Comparison of ENCODE assay signal across 10 cellular contexts in the genomic region with DNA sequence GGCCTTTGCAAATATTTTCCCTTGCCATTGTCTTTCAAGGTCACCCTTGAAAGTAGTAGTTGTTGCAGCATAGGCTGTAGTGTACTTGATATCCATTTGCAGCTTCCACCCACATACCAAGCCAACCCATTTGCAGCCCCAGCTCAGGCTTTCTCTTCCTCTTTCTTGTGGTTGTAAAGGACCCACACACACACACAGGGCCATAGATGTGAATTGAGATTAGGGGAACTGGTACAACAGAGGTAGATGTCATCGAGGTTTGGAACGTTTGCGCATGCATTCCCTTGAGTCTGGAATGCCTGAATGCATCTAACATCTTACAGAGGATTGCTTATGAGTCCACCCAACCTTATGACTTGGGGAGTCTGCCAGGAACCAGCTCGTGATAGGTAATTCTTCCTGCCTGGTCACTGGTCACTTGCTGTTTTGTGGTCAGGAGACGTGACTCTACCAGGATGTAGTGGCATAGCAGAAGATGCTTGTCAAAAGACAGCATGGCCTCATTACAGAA.
DNase-seq lines count a peak whose midpoint lies in the region; ATAC-seq and TF ChIP-seq lines count a peak whose summit lies in the region.
"Had no signal": no experiment of that assay in that cellular context is flagged by ENCODE, and none has a peak within 500 bp of the region (broad histone marks: within the 10 kb centered on the region; RNA-seq: fewer than 3 reads in every experiment).

No MANE protein-coding gene starts in this region.

- no peak overlapping the region for H3K4me2 ChIP-seq in neuronal stem cell (ENCODE audit: insufficient read depth, low read length, poor library complexity, severe bottlenecking)

- no peaks in the 10 kb centered on the region for H3K36me3 Mint-ChIP-seq in activated CD8-positive, alpha-beta T cell treated with anti-CD3 and anti-CD28 coated beads for 36 hours (ENCODE audit: low read depth)

- H3K4me1 Mint-ChIP-seq in activated CD8-positive, alpha-beta T cell treated with anti-CD3 and anti-CD28 coated beads for 36 hours (ENCODE audit: low read depth): peaks cover 15% of the 10 kb centered on the region

- no peak overlapping the region for H2BK5ac ChIP-seq in neuronal stem cell (ENCODE audit: low read length)

- no CpG with 5 or more reads among the region's 5 CpGs for WGBS in neuronal stem cell (ENCODE audit: extremely low coverage in 2 of 2, insufficient read length in 2 of 2, insufficient replicate concordance in 1 of 2), 2 donors

- CTCF ChIA-PET in activated CD8-positive, alpha-beta T cell treated with anti-CD3 and anti-CD28 coated beads for 36 hours (lab: Charles Lee): interaction anchor here (0.5 kb wide), 1 partner anchor 23 kb away, joined by 3 read pairs; no protein-coding TSS in a partner anchor

- no peak overlapping the region for H4K91ac ChIP-seq in neuronal stem cell (ENCODE audit: low read depth, low read length, poor library complexity)

- no peak overlapping the region for H3K4me3 ChIP-seq in mucosa of descending colon
- no peak overlapping the region for H3K4me3 ChIP-seq in neuronal stem cell (ENCODE audit: low read length in 2 of 2)

- no peak overlapping the region for H2AFZ ChIP-seq in neuronal stem cell (ENCODE audit: low read length)

- H3K4me1 ChIP-seq in mucosa of descending colon (ENCODE audit: low read depth): no peaks in the 10 kb centered on the region
- peaks cover 3 to 6% of the 10 kb centered on the region in 2 donors for H3K4me1 ChIP-seq in neuronal stem cell (ENCODE audit: control insufficient read depth in 2 of 2, insufficient read depth in 1 of 2, low read depth in 1 of 2, low read length in 2 of 2)

- no peak overlapping the region for H3K9ac ChIP-seq in neuronal stem cell (ENCODE audit: low read depth, low read length, poor library complexity)

- DNase-seq in mucosa of descending colon (no peak), epidermal melanocyte (ENCODE audit: insufficient read length, low spot score) (no peak), neuronal stem cell (ENCODE audit: low spot score) (no peak), NCI-H82 treated with DMSO at 0.1 percent for 48 hours (lab: John Stamatoyannopoulos, UW; ENCODE audit: unreplicated experiment) (no peak)
- no peak for DNase-seq in activated CD8-positive, alpha-beta T cell treated with anti-CD3 and anti-CD28 coated beads for 36 hours
- DNase-seq: DMS153, NCI-H446 had no signal

- no peak overlapping the region for H4K8ac ChIP-seq in neuronal stem cell (ENCODE audit: low read depth, low read length)

- no peak overlapping the region for H3K27ac Mint-ChIP-seq in activated CD8-positive, alpha-beta T cell treated with anti-CD3 and anti-CD28 coated beads for 36 hours

- no peak for TF ChIP-seq CTCF in mucosa of descending colon (IDR thresholded peaks at IDR 0.05)
- TF ChIP-seq CTCF in activated CD8-positive, alpha-beta T cell treated with anti-CD3 and anti-CD28 coated beads for 36 hours (IDR thresholded peaks at IDR 0.05): no peak

- H2BK15ac ChIP-seq in neuronal stem cell (ENCODE audit: low read length): no peak overlapping the region

- no peak overlapping the region for H2AK5ac ChIP-seq in neuronal stem cell (ENCODE audit: low read depth, low read length)

- no peaks in the 10 kb centered on the region for H3K36me3 ChIP-seq in mucosa of descending colon (ENCODE audit: low read depth)
- no peaks in the 10 kb centered on the region for H3K36me3 ChIP-seq in neuronal stem cell (replicated peaks in 1 of 2; ENCODE audit: control insufficient read depth in 2 of 2, insufficient read depth in 2 of 2, low read length in 2 of 2)

- no peak overlapping the region for H3K23ac ChIP-seq in neuronal stem cell (ENCODE audit: low read depth, low read length, poor library complexity)

- H3K9me3 Mint-ChIP-seq in activated CD8-positive, alpha-beta T cell treated with anti-CD3 and anti-CD28 coated beads for 36 hours: no peaks in the 10 kb centered on the region

- peaks cover 0 to 5% (median 0%) of the 10 kb centered on the region in 3 experiments for H3K27me3 ChIP-seq in neuronal stem cell (ENCODE audit: control insufficient read depth in 3 of 3, insufficient read depth in 3 of 3, low read depth in 1 of 3, low read length in 3 of 3)

- peaks cover 6% of the 10 kb centered on the region for H3K27me3 Mint-ChIP-seq in activated CD8-positive, alpha-beta T cell treated with anti-CD3 and anti-CD28 coated beads for 36 hours

- POLR2A ChIA-PET in activated CD8-positive, alpha-beta T cell treated with anti-CD3 and anti-CD28 coated beads for 36 hours (lab: Charles Lee): no interaction called here

- no peak overlapping the region for H3K4me3 Mint-ChIP-seq in activated CD8-positive, alpha-beta T cell treated with anti-CD3 and anti-CD28 coated beads for 36 hours

- no peak overlapping the region for H3K4ac ChIP-seq in neuronal stem cell (ENCODE audit: low read length)

- no peak overlapping the region for H2BK120ac ChIP-seq in neuronal stem cell (ENCODE audit: low read depth, low read length)

- H3K9me3 ChIP-seq in mucosa of descending colon (no peaks in the 10 kb centered on the region), neuronal stem cell (replicated peaks in 1 of 2; ENCODE audit: control insufficient read depth in 2 of 2, insufficient read depth in 1 of 2, low read depth in 1 of 2, low read length in 2 of 2) (peaks cover 3% of the 10 kb centered on the region in 2 donors)

- H3K14ac ChIP-seq in neuronal stem cell (ENCODE audit: low read length): no peak overlapping the region

- no peak overlapping the region for H2BK12ac ChIP-seq in neuronal stem cell (ENCODE audit: low read length)

- H3K18ac ChIP-seq in neuronal stem cell (ENCODE audit: low read length): no peak overlapping the region

- intact Hi-C loops in mucosa of descending colon (cut with DNase I, micrococcal nuclease): no loop called here
- intact Hi-C loops in activated CD8-positive, alpha-beta T cell treated with anti-CD3 and anti-CD28 coated beads for 36 hours (cut with micrococcal nuclease): no loop called here

- no peak overlapping the region for H3K27ac ChIP-seq in neuronal stem cell (replicated peaks; ENCODE audit: low read length)

- peak; percentile 99 for ATAC-seq in GM18907 (IDR thresholded peaks at IDR 0.05; ENCODE audit: unreplicated experiment)
- ATAC-seq in HG02623 (IDR thresholded peaks at IDR 0.05; ENCODE audit: unreplicated experiment): peak; percentile 95
- peak; percentile 97 for ATAC-seq in HG03521 (IDR thresholded peaks at IDR 0.05; ENCODE audit: unreplicated experiment)
- ATAC-seq in mucosa of descending colon: peak; percentile 38
- ATAC-seq in activated CD8-positive, alpha-beta T cell treated with anti-CD3 and anti-CD28 coated beads for 36 hours: no peak

- H3K79me1 ChIP-seq in neuronal stem cell (ENCODE audit: low read depth, low read length): no peaks in the 10 kb centered on the region
